Comparison of ENCODE assay signal across 16 cellular contexts in genomic region chr2:72999729-73000725, GRCh38.
A peak's percentile ranks its signal among the peaks of the same experiment; 100 is the strongest.
DNase-seq lines count a peak whose midpoint lies in the region; ATAC-seq, FAIRE-seq and TF ChIP-seq lines count a peak whose summit lies in the region.
"Had no signal": no experiment of that assay in that cellular context is flagged by ENCODE, and none has a peak within 500 bp of the region (broad histone marks: within the 10 kb centered on the region; RNA-seq: fewer than 3 reads in every experiment).

No MANE protein-coding gene starts in this region.

- no peak for FAIRE-seq in H1 (lab: Jason Lieb, UNC)

- H2AFZ ChIP-seq in SK-N-SH (ENCODE audit: low read depth) (no peak overlapping the region), PC-9 (no peak overlapping the region), H1 (ENCODE audit: low read length) (no peak overlapping the region)

- H3K4me2 ChIP-seq in SK-N-SH (no peak overlapping the region), PC-9 (0 out of 2 replicates have a peak overlapping the region, but pooled peaks have one; percentile 11), H1 (ENCODE audit: insufficient read depth in 1 of 2, low read depth in 2 of 2, low read length in 2 of 2) (no peak overlapping the region)

- H3K23me2 ChIP-seq in H1 (ENCODE audit: low read depth, low read length), result no peaks in the 10 kb centered on the region

- H3K18ac ChIP-seq in H1 (ENCODE audit: extremely low read depth, low read length), result no peak overlapping the region

- TF ChIP-seq CTCF in SK-N-SH (IDR thresholded peaks at IDR 0.05) (no peak), PC-9 (conservative IDR thresholded peaks at IDR 0.05) (no peak), H1 (IDR thresholded peaks at IDR 0.05; ENCODE audit: control extremely low read depth in 1 of 3, insufficient read depth in 1 of 3, low read depth in 1 of 3, low read length in 3 of 3) (no peak)

- H2BK5ac ChIP-seq in H1 (ENCODE audit: low read depth, low read length), result no peak overlapping the region

- no peak overlapping the region for H3K4me3 ChIP-seq in SK-N-SH (ENCODE audit: low read depth in 2 of 2, low read length in 1 of 2)
- H3K4me3 ChIP-seq in PC-9, result no peak overlapping the region
- no peak overlapping the region for H3K4me3 ChIP-seq in H1 (ENCODE audit: extremely low read depth in 1 of 4, insufficient read depth in 2 of 4, low read depth in 3 of 4, low read length in 4 of 4)
- H3K4me3 ChIP-seq: esophagus muscularis mucosa had no signal

- CTCF ChIA-PET in SK-N-SH (lab: Yijun Ruan, JAX) (interaction anchor here (0.7 to 1.8 kb wide), 5 partner anchors 17 to 177 kb away, joined by 3 to 6 read pairs (median 4); partner anchors contain the start of gene SPR), PC-9 (lab: Charles Lee) (no interaction called here), H1 (lab: Charles Lee; ENCODE audit: partially characterized antibody) (interaction anchor here (0.8 to 2.2 kb wide), 11 partner anchors 9 to 177 kb away, joined by 3 to 13 read pairs (median 4); no protein-coding TSS in a partner anchor)

- H3K9me3 ChIP-seq in SK-N-SH (no peaks in the 10 kb centered on the region), PC-9 (ENCODE audit: insufficient read depth, low read depth) (no peaks in the 10 kb centered on the region), H1 (ENCODE audit: insufficient read depth in 2 of 2, low read depth in 1 of 2, low read length in 1 of 2) (no peaks in the 10 kb centered on the region)
- H3K9me3 ChIP-seq: esophagus muscularis mucosa had no signal

- H3K27ac ChIP-seq in SK-N-SH (ENCODE audit: low read depth in 2 of 2, low read length in 1 of 2) (no peak overlapping the region), PC-9 (no peak overlapping the region), H1 (ENCODE audit: low read depth, low read length) (no peak overlapping the region)
- H3K27ac ChIP-seq: esophagus muscularis mucosa had no signal

- ATAC-seq in SK-N-SH treated with all-trans-retinoic acid at 6 μM for 48 hours, result no peak; the same call in 2 of the 3 replicates

- H4K20me1 ChIP-seq in SK-N-SH (ENCODE audit: insufficient read depth) (no peaks in the 10 kb centered on the region), PC-9 (ENCODE audit: insufficient read depth) (no peaks in the 10 kb centered on the region), H1 (replicated peaks in 1 of 2; ENCODE audit: control insufficient read depth in 1 of 2, insufficient read depth in 2 of 2, low read length in 2 of 2) (no peaks in the 10 kb centered on the region)

- H3K14ac ChIP-seq in H1 (ENCODE audit: insufficient read length), result no peak overlapping the region

- no peaks in the 10 kb centered on the region for H3K27me3 ChIP-seq in SK-N-SH (ENCODE audit: insufficient read depth)
- H3K27me3 ChIP-seq in PC-9 (ENCODE audit: insufficient read depth, low read depth), result no peaks in the 10 kb centered on the region
- no peaks in the 10 kb centered on the region for H3K27me3 ChIP-seq in H1 (replicated peaks in 1 of 4; ENCODE audit: control insufficient read depth in 3 of 4, extremely low read depth in 1 of 4, insufficient read depth in 3 of 4, low read length in 3 of 4)
- H3K27me3 ChIP-seq: esophagus muscularis mucosa had no signal

- DNase-seq in SK-N-SH, result no peak
- DNase-seq in PC-9, result peak in 1 of 2 experiments; percentile 14
- DNase-seq in H1 (ENCODE audit: low read depth in 1 of 2, low spot score in 2 of 2), result peak in 1 of 2 experiments; percentile 38
- peak; percentile 8 for DNase-seq in mucosa of gallbladder (ENCODE audit: low spot score)
- DNase-seq in DMS 273 treated with DMSO at 0.1 percent for 48 hours (lab: John Stamatoyannopoulos, UW), result no peak
- DNase-seq in NCI-H1417 treated with DMSO at 0.1 percent for 48 hours (lab: John Stamatoyannopoulos, UW), result no peak
- DNase-seq in activated CD4-positive, alpha-beta T cell treated with anti-CD3 and anti-CD28 coated beads, Interleukin-2, amount 50 U/mL, for 48 hours, result no peak
- DNase-seq: 8988T; DMS153; left cardiac atrium; NCI-H1105; NCI-H774; stimulated activated CD4-positive, alpha-beta T cell treated with anti-CD3 and anti-CD28 coated beads, Interleukin-2, amount 100 ng/mL, for 24 hours; T-helper 1 cell had no signal

- H3K9me2 ChIP-seq in SK-N-SH, result no peaks in the 10 kb centered on the region
- H3K9me2 ChIP-seq in PC-9 (ENCODE audit: insufficient read depth), result no peaks in the 10 kb centered on the region

- H4K91ac ChIP-seq in H1 (replicated peaks; ENCODE audit: insufficient read length, low read length), result no peak overlapping the region

- POLR2A ChIA-PET in SK-N-SH (lab: Yijun Ruan, JAX) (no interaction called here), PC-9 (lab: Charles Lee; ENCODE audit: unreplicated experiment) (interaction anchor here (0.6 kb wide), 1 partner anchor 112 kb away, joined by 3 read pairs; no protein-coding TSS in a partner anchor), H1 (lab: Charles Lee; ENCODE audit: partially characterized antibody) (interaction anchor here (0.8 to 1.3 kb wide), 2 partner anchors 10 to 81 kb away, joined by 3 to 4 read pairs; no protein-coding TSS in a partner anchor)

- TF ChIP-seq EP300 in SK-N-SH (IDR thresholded peaks at IDR 0.05; ENCODE audit: borderline replicate concordance in 1 of 2, low read depth in 1 of 2, low read length in 1 of 2) (no peak), H1 (IDR thresholded peaks at IDR 0.05; ENCODE audit: borderline replicate concordance in 1 of 2, low read depth in 2 of 2, low read length in 2 of 2) (no peak)

- WGBS in SK-N-SH (ENCODE audit: low lambda C conversion rate), result 80% methylated on average over 6 of the region's 13 CpGs
- 87% methylated on average over 12 of the region's 13 CpGs; no CpG with 5 or more reads in 1 of the 2 experiments for WGBS in H1 (ENCODE audit: extremely low coverage in 1 of 2, insufficient coverage in 1 of 2, insufficient read length in 1 of 2, insufficient replicate concordance in 2 of 2, low coverage in 1 of 2, low lambda C conversion rate in 2 of 2, missing lambda C conversion rate in 1 of 2), 2 experiments

- H3F3A ChIP-seq in SK-N-SH (replicated peaks; ENCODE audit: insufficient read depth), result no peaks in the 10 kb centered on the region
- H3F3A ChIP-seq in PC-9 (ENCODE audit: insufficient read depth, low read depth), result no peaks in the 10 kb centered on the region

- no peak overlapping the region for H2BK15ac ChIP-seq in H1 (ENCODE audit: low read length)

- H3K4me1 ChIP-seq in SK-N-SH (ENCODE audit: control insufficient read depth in 1 of 2, insufficient read depth in 2 of 2, low read depth in 1 of 2, low read length in 1 of 2) (no peaks in the 10 kb centered on the region; a peak in 1 of 4 replicates), PC-9 (replicated peaks; ENCODE audit: insufficient read depth) (peaks cover 6% of the 10 kb centered on the region; the same call in 1 of the 2 replicates), H1 (replicated peaks in 1 of 4; ENCODE audit: control insufficient read depth in 3 of 4, insufficient read depth in 4 of 4, low read length in 3 of 4) (no peaks in the 10 kb centered on the region; a peak in 1 of 7 replicates)
- H3K4me1 ChIP-seq: esophagus muscularis mucosa had no signal

- H3K79me1 ChIP-seq in H1 (ENCODE audit: low read depth, low read length), result no peaks in the 10 kb centered on the region

- TF ChIP-seq RAD21 in SK-N-SH (IDR thresholded peaks at IDR 0.05; ENCODE audit: low read length) (no peak), H1 (IDR thresholded peaks at IDR 0.05 in 1 of 2, conservative IDR thresholded peaks at IDR 0.05 in 1 of 2; ENCODE audit: low read depth in 2 of 2, low read length in 2 of 2) (no peak)

- H4K8ac ChIP-seq in H1 (ENCODE audit: extremely low read depth, insufficient read depth, low read length), result no peak overlapping the region

- no TSS peak for BruUV-seq in PC-9 (replicated peaks; lab: Mats Ljungman, UMichigan)

- H3K9ac ChIP-seq in SK-N-SH (no peak overlapping the region), H1 (replicated peaks in 1 of 4; ENCODE audit: extremely low read depth in 1 of 4, low read depth in 3 of 4, low read length in 3 of 4) (no peak overlapping the region)

- H2AK5ac ChIP-seq in H1 (ENCODE audit: low read depth, low read length), result no peak overlapping the region

- H3K36me3 ChIP-seq in SK-N-SH (replicated peaks in 1 of 2; ENCODE audit: control insufficient read depth in 1 of 2, insufficient read depth in 2 of 2, low read length in 1 of 2), result no peaks in the 10 kb centered on the region
- H3K36me3 ChIP-seq in PC-9 (ENCODE audit: low read depth), result no peaks in the 10 kb centered on the region
- H3K36me3 ChIP-seq in H1 (ENCODE audit: control insufficient read depth in 2 of 4, insufficient read depth in 4 of 4, low read length in 3 of 4), result no peaks in the 10 kb centered on the region

- no peak overlapping the region for H3K56ac ChIP-seq in H1 (replicated peaks; ENCODE audit: insufficient read length, low read depth, low read length)

- H3K79me2 ChIP-seq in SK-N-SH (ENCODE audit: insufficient read depth), result no peaks in the 10 kb centered on the region
- H3K79me2 ChIP-seq in PC-9 (ENCODE audit: low read depth), result no peaks in the 10 kb centered on the region
- H3K79me2 ChIP-seq in H1 (ENCODE audit: control insufficient read depth in 1 of 2, insufficient read depth in 2 of 2, low read length in 2 of 2), result no peaks in the 10 kb centered on the region

- no peak overlapping the region for H3K23ac ChIP-seq in H1 (ENCODE audit: insufficient read length)

- no peak overlapping the region for H3K4ac ChIP-seq in H1 (replicated peaks; ENCODE audit: insufficient read length, low read depth, low read length)

- no peak overlapping the region for H2BK12ac ChIP-seq in H1 (ENCODE audit: low read depth, low read length)

- H2BK120ac ChIP-seq in H1 (replicated peaks; ENCODE audit: low read depth, low read length), result no peak overlapping the region

- no peak overlapping the region for H4K5ac ChIP-seq in H1 (ENCODE audit: insufficient read length, low read depth, low read length)

- no peak for TF ChIP-seq POLR2A in H1 (IDR thresholded peaks at IDR 0.05; ENCODE audit: control extremely low read depth in 1 of 2, low read depth in 2 of 2, low read length in 2 of 2)

- intact Hi-C loops in PC-9 (cut with micrococcal nuclease; ENCODE audit: unreplicated experiment), result no loop called here

- H2BK20ac ChIP-seq in H1 (ENCODE audit: low read length), result no peak overlapping the region

TF ChIP-seq in SK-N-SH, 30 proteins besides CTCF, POLR2A, EP300 and RAD21 (continues in another document):
- TF ChIP-seq FOSL2 (IDR thresholded peaks at IDR 0.05; ENCODE audit: borderline replicate concordance, low read depth), result peak; percentile 32; the same call in 1 of the 2 replicates
- no peak for TF ChIP-seq NFIC (IDR thresholded peaks at IDR 0.05; ENCODE audit: borderline replicate concordance)

TF ChIP-seq in SK-N-SH treated with all-trans-retinoic acid at 6 μM for 48 hours, 23 proteins besides CTCF, POLR2A, EP300 and RAD21 (continues in another document):
- TF ChIP-seq ISL1 (CRISPR knock-in tag; IDR thresholded peaks at IDR 0.05) (no peak), ZFP3 (CRISPR knock-in tag; IDR thresholded peaks at IDR 0.05) (no peak)

TF ChIP-seq in H1, 55 proteins besides CTCF, POLR2A, EP300 and RAD21 (continues in another document):
- TF ChIP-seq FOSL1 (IDR thresholded peaks at IDR 0.05; ENCODE audit: insufficient read depth, low read depth, low read length) (no peak), ZNF274 (IDR thresholded peaks at IDR 0.05; ENCODE audit: borderline replicate concordance, extremely low read depth, low read length) (no peak), SP1 (IDR thresholded peaks at IDR 0.05; ENCODE audit: low read depth, low read length) (no peak), BACH1 (IDR thresholded peaks at IDR 0.05; ENCODE audit: low read length) (0 out of 2 replicates have a peak, but pooled peaks have one; percentile 27)
